Comparison of ENCODE assay signal across 13 cellular contexts in genomic region chr6:127992144-127992543, GRCh38.
"Had no signal": no experiment of that assay in that cellular context is flagged by ENCODE, and none has a peak within 500 bp of the region (broad histone marks: within the 10 kb centered on the region; RNA-seq: fewer than 3 reads in every experiment).

No MANE protein-coding gene starts in this region.

- H3K4me3 ChIP-seq: coronary artery, gastroesophageal sphincter, psoas muscle, right lobe of liver had no signal

- H3K27ac ChIP-seq: coronary artery, gastroesophageal sphincter, psoas muscle, right lobe of liver had no signal

- H3K9me3 Mint-ChIP-seq: memory B cell; natural killer cell treated with Interleukin-12 subunit alpha and Interleukin-12 subunit beta and Interleukin-15 and Interleukin-18, amount 100 ng/mL, for 72 hours; stimulated activated memory B cell treated with anti-CD40 and anti-IgM and Interleukin-4, amounts not matched to agents 10 μg/mL and 1 μg/mL and 100 μg/mL, for 72 hours had no signal

- H3K27ac Mint-ChIP-seq: memory B cell; natural killer cell treated with Interleukin-12 subunit alpha and Interleukin-12 subunit beta and Interleukin-15 and Interleukin-18, amount 100 ng/mL, for 72 hours; stimulated activated memory B cell treated with anti-CD40 and anti-IgM and Interleukin-4, amounts not matched to agents 10 μg/mL and 1 μg/mL and 100 μg/mL, for 72 hours had no signal

- H3K4me1 ChIP-seq: gastroesophageal sphincter, psoas muscle, right lobe of liver had no signal

- DNase-seq: activated CD4-positive, alpha-beta T cell treated with anti-CD3 and anti-CD28 coated beads, Interleukin-2, amount 50 U/mL, for 4 hours; activated effector memory CD4-positive, alpha-beta T cell treated with Interleukin-2 at 50 U/mL for 16 hours; effector memory CD4-positive, alpha-beta T cell; islet precursor cell; nucleus accumbens; psoas muscle; right lobe of liver had no signal

- H3K9me3 ChIP-seq: gastroesophageal sphincter, psoas muscle, right lobe of liver had no signal

- H3K4me3 Mint-ChIP-seq: memory B cell; natural killer cell treated with Interleukin-12 subunit alpha and Interleukin-12 subunit beta and Interleukin-15 and Interleukin-18, amount 100 ng/mL, for 72 hours; stimulated activated memory B cell treated with anti-CD40 and anti-IgM and Interleukin-4, amounts not matched to agents 10 μg/mL and 1 μg/mL and 100 μg/mL, for 72 hours had no signal

- H3K27me3 Mint-ChIP-seq: memory B cell; natural killer cell treated with Interleukin-12 subunit alpha and Interleukin-12 subunit beta and Interleukin-15 and Interleukin-18, amount 100 ng/mL, for 72 hours; stimulated activated memory B cell treated with anti-CD40 and anti-IgM and Interleukin-4, amounts not matched to agents 10 μg/mL and 1 μg/mL and 100 μg/mL, for 72 hours had no signal

- ATAC-seq: gastroesophageal sphincter; left lobe of liver; natural killer cell treated with Interleukin-12 subunit alpha and Interleukin-12 subunit beta and Interleukin-15 and Interleukin-18, amount 100 ng/mL, for 72 hours; psoas muscle; right lobe of liver; stimulated activated memory B cell treated with anti-CD40 and anti-IgM and Interleukin-4, amounts not matched to agents 10 μg/mL and 1 μg/mL and 100 μg/mL, for 72 hours had no signal

- H3K4me1 Mint-ChIP-seq: memory B cell; stimulated activated memory B cell treated with anti-CD40 and anti-IgM and Interleukin-4, amounts not matched to agents 10 μg/mL and 1 μg/mL and 100 μg/mL, for 72 hours had no signal

- H3K27me3 ChIP-seq: gastroesophageal sphincter, right lobe of liver had no signal
